13 cellular contexts compared by ENCODE assay signal in the genomic region with DNA sequence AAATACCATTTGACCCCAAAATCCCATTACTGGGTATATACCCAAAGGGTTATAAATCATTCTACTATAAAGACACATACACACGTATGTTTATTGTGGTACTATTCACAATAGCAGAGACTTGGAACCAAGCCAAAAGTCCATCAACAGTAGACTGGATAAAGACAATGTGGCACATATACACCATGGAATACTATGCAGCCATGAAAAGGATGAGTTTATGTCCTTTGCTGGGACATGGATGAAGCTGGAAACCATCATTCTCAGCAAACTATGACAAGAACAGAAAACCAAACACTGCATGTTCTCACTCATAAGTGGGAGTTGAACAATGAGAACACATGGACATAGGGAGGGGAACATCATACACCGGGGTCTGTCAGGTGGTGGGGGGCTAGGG. TPM values are rescaled to one million over a fixed set of nuclear protein-coding genes. Genes with fewer than 3 reads are reported as not detected.
"Had no signal": no experiment of that assay in that cellular context is flagged by ENCODE, and none has a peak within 500 bp of the region (broad histone marks: within the 10 kb centered on the region; RNA-seq: fewer than 3 reads in every experiment).

No MANE protein-coding gene starts in this region.

RNA-seq across cellular contexts. Expression of a gene that starts 49.6 kb away (rescaled TPM):
- total RNA-seq: activated B cell treated with CpG ODN at 0.5 μM for 24 hours; activated CD4-positive, alpha-beta memory T cell treated with anti-CD3 and anti-CD28 coated beads for 36 hours; activated CD4-positive, alpha-beta memory T cell treated with anti-CD3 and anti-CD28 coated beads, Interleukin-2, amount 10 ng/mL, durations not matched to agents 7 days and 5 days; activated CD4-positive, alpha-beta T cell treated with anti-CD3 and anti-CD28 coated beads for 36 hours; activated CD4-positive, alpha-beta T cell treated with anti-CD3 and anti-CD28 coated beads, Interleukin-2, amount 10 ng/mL, durations not matched to agents 24 days and 14 days; activated CD4-positive, alpha-beta T cell treated with anti-CD3 and anti-CD28 coated beads, Interleukin-2, amount 10 ng/mL, durations not matched to agents 7 days and 5 days; activated CD8-positive, alpha-beta memory T cell treated with anti-CD3 and anti-CD28 coated beads for 36 hours; activated CD8-positive, alpha-beta memory T cell treated with anti-CD3 and anti-CD28 coated beads, Interleukin-2, amount 10 ng/mL, durations not matched to agents 7 days and 5 days; activated CD8-positive, alpha-beta T cell treated with anti-CD3 and anti-CD28 coated beads for 36 hours; activated CD8-positive, alpha-beta T cell treated with anti-CD3 and anti-CD28 coated beads, Interleukin-2, amount 10 ng/mL, durations not matched to agents 7 days and 5 days; T-helper 1 cell treated with Interleukin-12 subunit alpha and Interleukin-12 subunit beta and Interleukin-4 antibody, amounts not matched to agents 30 ng/mL and 1 ng/mL, for 36 hours; T-helper 17 cell; T-helper 2 cell treated with Interferon-gamma antibody and Interleukin-4, amounts not matched to agents 100 ng/mL and 5 ng/mL, for 36 hours had no signal
